In the genomic region with DNA sequence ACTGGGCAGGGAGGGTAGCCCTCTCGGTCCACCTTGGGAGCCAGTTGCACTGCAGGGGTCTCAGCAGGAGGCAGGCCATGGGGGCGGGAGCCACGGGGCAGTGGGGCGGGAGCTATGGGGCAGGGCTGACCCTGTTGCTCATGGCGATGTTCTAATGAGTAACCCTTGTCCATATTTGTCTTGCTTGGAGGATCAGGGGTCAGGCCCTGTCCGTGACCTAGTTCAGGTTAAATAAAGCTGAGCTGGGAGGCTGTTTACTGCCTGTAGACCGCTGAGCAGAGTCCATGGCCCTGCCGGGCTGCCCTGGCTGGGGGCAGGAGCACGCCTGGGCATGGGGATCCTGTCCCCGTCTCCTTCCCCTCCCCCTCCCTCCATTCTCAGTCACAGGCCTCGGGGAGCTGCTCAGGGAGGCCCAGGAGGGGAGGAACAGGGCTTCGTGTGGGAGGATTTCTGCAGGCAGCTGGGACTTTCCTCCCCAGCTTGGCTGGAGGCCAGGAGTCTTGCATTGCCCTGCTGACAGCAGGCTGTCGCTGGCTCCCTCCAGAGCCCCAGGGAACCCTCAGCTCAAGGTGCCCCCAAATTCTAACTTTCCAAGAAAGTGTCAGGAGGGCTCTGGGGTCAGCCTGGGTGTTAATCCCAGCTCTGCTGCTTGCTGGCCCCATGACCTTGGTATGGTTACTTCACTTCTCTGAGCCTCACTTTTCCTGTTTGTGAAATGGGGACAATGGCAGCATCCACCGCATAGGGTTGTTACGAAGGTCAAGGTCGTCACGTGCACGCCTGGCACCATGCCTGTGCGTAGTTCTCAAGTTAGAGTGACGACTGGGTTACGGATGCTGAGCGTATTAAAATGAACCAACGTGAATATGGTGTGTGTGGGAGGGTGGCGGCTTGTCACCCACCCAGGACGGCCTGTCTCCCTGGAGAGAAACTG, we compare ENCODE assay signal across 1 cellular context.
TF ChIP-seq lines count a peak whose summit lies in the region.

No MANE protein-coding gene starts in this region.

TF ChIP-seq in GM23338, 12 proteins besides CTCF, POLR2A, EP300 and RAD21 (continued from another document):
- no peak for TF ChIP-seq EZH2 (IDR thresholded peaks at IDR 0.05; ENCODE audit: low read depth, unreplicated experiment)
- TF ChIP-seq CREB1 (CRISPR knock-in tag; IDR thresholded peaks at IDR 0.05; ENCODE audit: low read depth): no peak
- no peak for TF ChIP-seq JUNB (IDR thresholded peaks at IDR 0.05; ENCODE audit: unreplicated experiment)
- no peak for TF ChIP-seq POLR2AphosphoS5 (IDR thresholded peaks at IDR 0.05; ENCODE audit: low read depth)
- TF ChIP-seq, protein P1, sequence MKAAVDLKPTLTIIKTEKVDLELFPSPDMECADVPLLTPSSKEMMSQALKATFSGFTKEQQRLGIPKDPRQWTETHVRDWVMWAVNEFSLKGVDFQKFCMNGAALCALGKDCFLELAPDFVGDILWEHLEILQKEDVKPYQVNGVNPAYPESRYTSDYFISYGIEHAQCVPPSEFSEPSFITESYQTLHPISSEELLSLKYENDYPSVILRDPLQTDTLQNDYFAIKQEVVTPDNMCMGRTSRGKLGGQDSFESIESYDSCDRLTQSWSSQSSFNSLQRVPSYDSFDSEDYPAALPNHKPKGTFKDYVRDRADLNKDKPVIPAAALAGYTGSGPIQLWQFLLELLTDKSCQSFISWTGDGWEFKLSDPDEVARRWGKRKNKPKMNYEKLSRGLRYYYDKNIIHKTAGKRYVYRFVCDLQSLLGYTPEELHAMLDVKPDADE (IDR thresholded peaks at IDR 0.05): no peak
- no peak for TF ChIP-seq ZNF114 (CRISPR knock-in tag; IDR thresholded peaks at IDR 0.05)
- TF ChIP-seq, protein P2, sequence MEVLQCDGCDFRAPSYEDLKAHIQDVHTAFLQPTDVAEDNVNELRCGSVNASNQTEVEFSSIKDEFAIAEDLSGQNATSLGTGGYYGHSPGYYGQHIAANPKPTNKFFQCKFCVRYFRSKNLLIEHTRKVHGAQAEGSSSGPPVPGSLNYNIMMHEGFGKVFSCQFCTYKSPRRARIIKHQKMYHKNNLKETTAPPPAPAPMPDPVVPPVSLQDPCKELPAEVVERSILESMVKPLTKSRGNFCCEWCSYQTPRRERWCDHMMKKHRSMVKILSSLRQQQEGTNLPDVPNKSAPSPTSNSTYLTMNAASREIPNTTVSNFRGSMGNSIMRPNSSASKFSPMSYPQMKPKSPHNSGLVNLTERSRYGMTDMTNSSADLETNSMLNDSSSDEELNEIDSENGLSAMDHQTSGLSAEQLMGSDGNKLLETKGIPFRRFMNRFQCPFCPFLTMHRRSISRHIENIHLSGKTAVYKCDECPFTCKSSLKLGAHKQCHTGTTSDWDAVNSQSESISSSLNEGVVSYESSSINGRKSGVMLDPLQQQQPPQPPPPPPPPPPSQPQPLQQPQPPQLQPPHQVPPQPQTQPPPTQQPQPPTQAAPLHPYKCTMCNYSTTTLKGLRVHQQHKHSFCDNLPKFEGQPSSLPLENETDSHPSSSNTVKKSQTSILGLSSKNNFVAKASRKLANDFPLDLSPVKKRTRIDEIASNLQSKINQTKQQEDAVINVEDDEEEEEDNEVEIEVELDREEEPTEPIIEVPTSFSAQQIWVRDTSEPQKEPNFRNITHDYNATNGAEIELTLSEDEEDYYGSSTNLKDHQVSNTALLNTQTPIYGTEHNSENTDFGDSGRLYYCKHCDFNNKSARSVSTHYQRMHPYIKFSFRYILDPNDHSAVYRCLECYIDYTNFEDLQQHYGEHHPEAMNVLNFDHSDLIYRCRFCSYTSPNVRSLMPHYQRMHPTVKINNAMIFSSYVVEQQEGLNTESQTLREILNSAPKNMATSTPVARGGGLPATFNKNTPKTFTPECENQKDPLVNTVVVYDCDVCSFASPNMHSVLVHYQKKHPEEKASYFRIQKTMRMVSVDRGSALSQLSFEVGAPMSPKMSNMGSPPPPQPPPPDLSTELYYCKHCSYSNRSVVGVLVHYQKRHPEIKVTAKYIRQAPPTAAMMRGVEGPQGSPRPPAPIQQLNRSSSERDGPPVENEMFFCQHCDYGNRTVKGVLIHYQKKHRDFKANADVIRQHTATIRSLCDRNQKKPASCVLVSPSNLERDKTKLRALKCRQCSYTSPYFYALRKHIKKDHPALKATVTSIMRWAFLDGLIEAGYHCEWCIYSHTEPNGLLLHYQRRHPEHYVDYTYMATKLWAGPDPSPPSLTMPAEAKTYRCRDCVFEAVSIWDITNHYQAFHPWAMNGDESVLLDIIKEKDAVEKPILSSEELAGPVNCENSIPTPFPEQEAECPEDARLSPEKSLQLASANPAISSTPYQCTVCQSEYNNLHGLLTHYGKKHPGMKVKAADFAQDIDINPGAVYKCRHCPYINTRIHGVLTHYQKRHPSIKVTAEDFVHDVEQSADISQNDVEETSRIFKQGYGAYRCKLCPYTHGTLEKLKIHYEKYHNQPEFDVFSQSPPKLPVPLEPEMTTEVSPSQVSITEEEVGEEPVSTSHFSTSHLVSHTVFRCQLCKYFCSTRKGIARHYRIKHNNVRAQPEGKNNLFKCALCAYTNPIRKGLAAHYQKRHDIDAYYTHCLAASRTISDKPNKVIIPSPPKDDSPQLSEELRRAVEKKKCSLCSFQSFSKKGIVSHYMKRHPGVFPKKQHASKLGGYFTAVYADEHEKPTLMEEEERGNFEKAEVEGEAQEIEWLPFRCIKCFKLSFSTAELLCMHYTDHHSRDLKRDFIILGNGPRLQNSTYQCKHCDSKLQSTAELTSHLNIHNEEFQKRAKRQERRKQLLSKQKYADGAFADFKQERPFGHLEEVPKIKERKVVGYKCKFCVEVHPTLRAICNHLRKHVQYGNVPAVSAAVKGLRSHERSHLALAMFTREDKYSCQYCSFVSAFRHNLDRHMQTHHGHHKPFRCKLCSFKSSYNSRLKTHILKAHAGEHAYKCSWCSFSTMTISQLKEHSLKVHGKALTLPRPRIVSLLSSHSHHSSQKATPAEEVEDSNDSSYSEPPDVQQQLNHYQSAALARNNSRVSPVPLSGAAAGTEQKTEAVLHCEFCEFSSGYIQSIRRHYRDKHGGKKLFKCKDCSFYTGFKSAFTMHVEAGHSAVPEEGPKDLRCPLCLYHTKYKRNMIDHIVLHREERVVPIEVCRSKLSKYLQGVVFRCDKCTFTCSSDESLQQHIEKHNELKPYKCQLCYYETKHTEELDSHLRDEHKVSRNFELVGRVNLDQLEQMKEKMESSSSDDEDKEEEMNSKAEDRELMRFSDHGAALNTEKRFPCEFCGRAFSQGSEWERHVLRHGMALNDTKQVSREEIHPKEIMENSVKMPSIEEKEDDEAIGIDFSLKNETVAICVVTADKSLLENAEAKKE (CRISPR knock-in tag; IDR thresholded peaks at IDR 0.05): no peak
- no peak for TF ChIP-seq STAT1 (IDR thresholded peaks at IDR 0.05; ENCODE audit: unreplicated experiment)
- TF ChIP-seq EZH2phosphoT487 (IDR thresholded peaks at IDR 0.05; ENCODE audit: unreplicated experiment): no peak
TF ChIP-seq in GM23338: peak in this region for 0.
